Comparison of ENCODE assay signal across 1 cellular context in the genomic region with DNA sequence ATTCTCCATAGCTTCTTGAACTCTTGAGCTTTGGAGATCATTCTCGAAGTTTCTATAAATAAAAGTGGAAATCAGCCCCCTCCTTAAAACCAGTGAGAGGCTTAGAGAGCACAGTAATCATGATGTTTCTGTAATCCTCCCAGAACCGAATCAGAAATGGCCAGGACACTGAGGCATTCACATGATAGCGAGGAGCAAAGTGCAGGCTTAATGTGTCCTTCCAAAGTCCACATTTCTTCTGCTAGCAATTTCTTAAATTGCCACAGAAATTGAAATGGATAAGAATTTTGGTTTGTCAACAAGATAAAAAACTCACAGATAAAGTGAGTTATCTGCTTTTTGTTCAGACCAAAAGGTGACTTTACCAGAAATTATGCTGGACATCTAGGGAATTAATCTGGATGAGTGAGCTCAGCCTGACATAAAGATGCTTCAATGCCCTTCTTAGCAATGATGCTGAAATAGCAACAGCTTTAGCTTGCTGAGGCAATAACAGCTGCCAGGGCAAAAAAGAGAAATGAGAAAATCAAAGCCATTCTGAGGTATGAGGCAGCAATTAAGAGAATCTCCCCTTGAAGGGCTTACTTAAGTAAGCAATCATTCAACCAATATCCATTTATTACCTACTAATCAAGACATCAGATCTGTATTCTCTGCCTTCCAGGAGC.
A peak's percentile ranks its signal among the peaks of the same experiment; 100 is the strongest.
TF ChIP-seq lines count a peak whose summit lies in the region.

No MANE protein-coding gene starts in this region.

TF ChIP-seq in HepG2, 621 proteins besides CTCF, POLR2A, EP300 and RAD21 (continued from another document):
- TF ChIP-seq, protein P1, sequence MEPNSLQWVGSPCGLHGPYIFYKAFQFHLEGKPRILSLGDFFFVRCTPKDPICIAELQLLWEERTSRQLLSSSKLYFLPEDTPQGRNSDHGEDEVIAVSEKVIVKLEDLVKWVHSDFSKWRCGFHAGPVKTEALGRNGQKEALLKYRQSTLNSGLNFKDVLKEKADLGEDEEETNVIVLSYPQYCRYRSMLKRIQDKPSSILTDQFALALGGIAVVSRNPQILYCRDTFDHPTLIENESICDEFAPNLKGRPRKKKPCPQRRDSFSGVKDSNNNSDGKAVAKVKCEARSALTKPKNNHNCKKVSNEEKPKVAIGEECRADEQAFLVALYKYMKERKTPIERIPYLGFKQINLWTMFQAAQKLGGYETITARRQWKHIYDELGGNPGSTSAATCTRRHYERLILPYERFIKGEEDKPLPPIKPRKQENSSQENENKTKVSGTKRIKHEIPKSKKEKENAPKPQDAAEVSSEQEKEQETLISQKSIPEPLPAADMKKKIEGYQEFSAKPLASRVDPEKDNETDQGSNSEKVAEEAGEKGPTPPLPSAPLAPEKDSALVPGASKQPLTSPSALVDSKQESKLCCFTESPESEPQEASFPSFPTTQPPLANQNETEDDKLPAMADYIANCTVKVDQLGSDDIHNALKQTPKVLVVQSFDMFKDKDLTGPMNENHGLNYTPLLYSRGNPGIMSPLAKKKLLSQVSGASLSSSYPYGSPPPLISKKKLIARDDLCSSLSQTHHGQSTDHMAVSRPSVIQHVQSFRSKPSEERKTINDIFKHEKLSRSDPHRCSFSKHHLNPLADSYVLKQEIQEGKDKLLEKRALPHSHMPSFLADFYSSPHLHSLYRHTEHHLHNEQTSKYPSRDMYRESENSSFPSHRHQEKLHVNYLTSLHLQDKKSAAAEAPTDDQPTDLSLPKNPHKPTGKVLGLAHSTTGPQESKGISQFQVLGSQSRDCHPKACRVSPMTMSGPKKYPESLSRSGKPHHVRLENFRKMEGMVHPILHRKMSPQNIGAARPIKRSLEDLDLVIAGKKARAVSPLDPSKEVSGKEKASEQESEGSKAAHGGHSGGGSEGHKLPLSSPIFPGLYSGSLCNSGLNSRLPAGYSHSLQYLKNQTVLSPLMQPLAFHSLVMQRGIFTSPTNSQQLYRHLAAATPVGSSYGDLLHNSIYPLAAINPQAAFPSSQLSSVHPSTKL (CRISPR knock-in tag; IDR thresholded peaks at IDR 0.05): peak; percentile 33; the same call in 1 of the 2 replicates
- peak; percentile 67 for TF ChIP-seq HNF4A (CRISPR knock-in tag; IDR thresholded peaks at IDR 0.05)
- TF ChIP-seq, protein P2, sequence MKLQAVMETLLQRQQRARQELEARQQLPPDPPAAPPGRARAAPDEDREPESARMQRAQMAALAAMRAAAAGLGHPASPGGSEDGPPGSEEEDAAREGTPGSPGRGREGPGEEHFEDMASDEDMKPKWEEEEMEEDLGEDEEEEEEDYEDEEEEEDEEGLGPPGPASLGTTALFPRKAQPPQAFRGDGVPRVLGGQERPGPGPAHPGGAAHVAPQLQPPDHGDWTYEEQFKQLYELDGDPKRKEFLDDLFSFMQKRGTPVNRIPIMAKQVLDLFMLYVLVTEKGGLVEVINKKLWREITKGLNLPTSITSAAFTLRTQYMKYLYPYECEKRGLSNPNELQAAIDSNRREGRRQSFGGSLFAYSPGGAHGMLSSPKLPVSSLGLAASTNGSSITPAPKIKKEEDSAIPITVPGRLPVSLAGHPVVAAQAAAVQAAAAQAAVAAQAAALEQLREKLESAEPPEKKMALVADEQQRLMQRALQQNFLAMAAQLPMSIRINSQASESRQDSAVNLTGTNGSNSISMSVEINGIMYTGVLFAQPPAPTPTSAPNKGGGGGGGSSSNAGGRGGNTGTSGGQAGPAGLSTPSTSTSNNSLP (IDR thresholded peaks at IDR 0.05; ENCODE audit: low read depth, low read length): 0 out of 2 replicates have a peak, but pooled peaks have one; percentile 10
- TF ChIP-seq, protein P3, sequence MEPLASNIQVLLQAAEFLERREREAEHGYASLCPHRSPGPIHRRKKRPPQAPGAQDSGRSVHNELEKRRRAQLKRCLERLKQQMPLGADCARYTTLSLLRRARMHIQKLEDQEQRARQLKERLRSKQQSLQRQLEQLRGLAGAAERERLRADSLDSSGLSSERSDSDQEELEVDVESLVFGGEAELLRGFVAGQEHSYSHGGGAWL (CRISPR knock-in tag; IDR thresholded peaks at IDR 0.05): no peak
- TF ChIP-seq, protein P4, sequence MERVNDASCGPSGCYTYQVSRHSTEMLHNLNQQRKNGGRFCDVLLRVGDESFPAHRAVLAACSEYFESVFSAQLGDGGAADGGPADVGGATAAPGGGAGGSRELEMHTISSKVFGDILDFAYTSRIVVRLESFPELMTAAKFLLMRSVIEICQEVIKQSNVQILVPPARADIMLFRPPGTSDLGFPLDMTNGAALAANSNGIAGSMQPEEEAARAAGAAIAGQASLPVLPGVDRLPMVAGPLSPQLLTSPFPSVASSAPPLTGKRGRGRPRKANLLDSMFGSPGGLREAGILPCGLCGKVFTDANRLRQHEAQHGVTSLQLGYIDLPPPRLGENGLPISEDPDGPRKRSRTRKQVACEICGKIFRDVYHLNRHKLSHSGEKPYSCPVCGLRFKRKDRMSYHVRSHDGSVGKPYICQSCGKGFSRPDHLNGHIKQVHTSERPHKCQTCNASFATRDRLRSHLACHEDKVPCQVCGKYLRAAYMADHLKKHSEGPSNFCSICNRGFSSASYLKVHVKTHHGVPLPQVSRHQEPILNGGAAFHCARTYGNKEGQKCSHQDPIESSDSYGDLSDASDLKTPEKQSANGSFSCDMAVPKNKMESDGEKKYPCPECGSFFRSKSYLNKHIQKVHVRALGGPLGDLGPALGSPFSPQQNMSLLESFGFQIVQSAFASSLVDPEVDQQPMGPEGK (CRISPR knock-in tag; IDR thresholded peaks at IDR 0.05): no peak
- TF ChIP-seq, protein P5, sequence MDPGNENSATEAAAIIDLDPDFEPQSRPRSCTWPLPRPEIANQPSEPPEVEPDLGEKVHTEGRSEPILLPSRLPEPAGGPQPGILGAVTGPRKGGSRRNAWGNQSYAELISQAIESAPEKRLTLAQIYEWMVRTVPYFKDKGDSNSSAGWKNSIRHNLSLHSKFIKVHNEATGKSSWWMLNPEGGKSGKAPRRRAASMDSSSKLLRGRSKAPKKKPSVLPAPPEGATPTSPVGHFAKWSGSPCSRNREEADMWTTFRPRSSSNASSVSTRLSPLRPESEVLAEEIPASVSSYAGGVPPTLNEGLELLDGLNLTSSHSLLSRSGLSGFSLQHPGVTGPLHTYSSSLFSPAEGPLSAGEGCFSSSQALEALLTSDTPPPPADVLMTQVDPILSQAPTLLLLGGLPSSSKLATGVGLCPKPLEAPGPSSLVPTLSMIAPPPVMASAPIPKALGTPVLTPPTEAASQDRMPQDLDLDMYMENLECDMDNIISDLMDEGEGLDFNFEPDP (CRISPR knock-in tag; conservative IDR thresholded peaks at IDR 0.05): no peak
- TF ChIP-seq, protein P6, sequence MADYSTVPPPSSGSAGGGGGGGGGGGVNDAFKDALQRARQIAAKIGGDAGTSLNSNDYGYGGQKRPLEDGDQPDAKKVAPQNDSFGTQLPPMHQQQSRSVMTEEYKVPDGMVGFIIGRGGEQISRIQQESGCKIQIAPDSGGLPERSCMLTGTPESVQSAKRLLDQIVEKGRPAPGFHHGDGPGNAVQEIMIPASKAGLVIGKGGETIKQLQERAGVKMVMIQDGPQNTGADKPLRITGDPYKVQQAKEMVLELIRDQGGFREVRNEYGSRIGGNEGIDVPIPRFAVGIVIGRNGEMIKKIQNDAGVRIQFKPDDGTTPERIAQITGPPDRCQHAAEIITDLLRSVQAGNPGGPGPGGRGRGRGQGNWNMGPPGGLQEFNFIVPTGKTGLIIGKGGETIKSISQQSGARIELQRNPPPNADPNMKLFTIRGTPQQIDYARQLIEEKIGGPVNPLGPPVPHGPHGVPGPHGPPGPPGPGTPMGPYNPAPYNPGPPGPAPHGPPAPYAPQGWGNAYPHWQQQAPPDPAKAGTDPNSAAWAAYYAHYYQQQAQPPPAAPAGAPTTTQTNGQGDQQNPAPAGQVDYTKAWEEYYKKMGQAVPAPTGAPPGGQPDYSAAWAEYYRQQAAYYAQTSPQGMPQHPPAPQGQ (CRISPR knock-in tag; IDR thresholded peaks at IDR 0.05; ENCODE audit: borderline replicate concordance): no peak
